Comparison of ENCODE assay signal across 1 cellular context in genomic region chr2:219388845-219389156, GRCh38.
A peak's percentile ranks its signal among the peaks of the same experiment; 100 is the strongest.
TF ChIP-seq lines count a peak whose summit lies in the region.

No MANE protein-coding gene starts in this region.

TF ChIP-seq in GM12878, 131 proteins besides CTCF, POLR2A, EP300 and RAD21:
- TF ChIP-seq POLR2AphosphoS5 (IDR thresholded peaks at IDR 0.05; ENCODE audit: low read length): no peak
- no peak for TF ChIP-seq PKNOX1 (IDR thresholded peaks at IDR 0.05)
- TF ChIP-seq GATAD2B (conservative IDR thresholded peaks at IDR 0.05; ENCODE audit: low read depth): 0 out of 2 replicates have a peak, but pooled peaks have one; percentile 8
- no peak for TF ChIP-seq ASH2L (IDR thresholded peaks at IDR 0.05; ENCODE audit: borderline replicate concordance, low read depth)
- no peak for TF ChIP-seq MYB (IDR thresholded peaks at IDR 0.05; ENCODE audit: borderline replicate concordance, low read depth, low read length)
